In genomic region chr11:68610452-68611116, GRCh38 we compare ENCODE assay signal across 13 cellular contexts.
DNase-seq lines count a peak whose midpoint lies in the region; ATAC-seq, FAIRE-seq and TF ChIP-seq lines count a peak whose summit lies in the region.
"Had no signal": no experiment of that assay in that cellular context is flagged by ENCODE, and none has a peak within 500 bp of the region (broad histone marks: within the 10 kb centered on the region; RNA-seq: fewer than 3 reads in every experiment).

No MANE protein-coding gene starts in this region.

- H3K36me3 ChIP-seq in bronchial epithelial cell (ENCODE audit: control insufficient read depth, insufficient read depth, low read length) (peaks cover 18% of the 10 kb centered on the region), MG63 (peaks cover 60% of the 10 kb centered on the region)

- peak; percentile 23 for FAIRE-seq in bronchial epithelial cell (lab: Jason Lieb, UNC)

- no peaks in the 10 kb centered on the region for H3K9me3 ChIP-seq in MG63
- H3K9me3 ChIP-seq: gastrocnemius medialis had no signal

- TF ChIP-seq CTCF in AG09319 (IDR thresholded peaks at IDR 0.05; ENCODE audit: low read depth, low read length): peak; percentile 42
- peak; percentile 11 for TF ChIP-seq CTCF in bronchial epithelial cell (IDR thresholded peaks at IDR 0.05; ENCODE audit: insufficient read depth, low read length, severe bottlenecking)

- H3K4me3 ChIP-seq in bronchial epithelial cell (ENCODE audit: low read depth, low read length) (no peak overlapping the region), MG63 (no peak overlapping the region)
- H3K4me3 ChIP-seq: gastrocnemius medialis had no signal

- ATAC-seq in GM21423 (IDR thresholded peaks at IDR 0.05; ENCODE audit: unreplicated experiment) (no peak), HG02623 (IDR thresholded peaks at IDR 0.05; ENCODE audit: unreplicated experiment) (no peak)
- ATAC-seq: gastrocnemius medialis had no signal

- no peaks in the 10 kb centered on the region for H3K27me3 ChIP-seq in bronchial epithelial cell (ENCODE audit: control insufficient read depth, insufficient read depth, low read length)
- H3K27me3 ChIP-seq in MG63: no peaks in the 10 kb centered on the region
- H3K27me3 ChIP-seq: gastrocnemius medialis had no signal

- DNase-seq in AG09319 (ENCODE audit: extremely low read depth, low read depth) (no peak), LHCN-M2 (ENCODE audit: low read depth) (peak; percentile 7), bronchial epithelial cell (ENCODE audit: low read depth) (no peak), medulla oblongata (ENCODE audit: extremely low spot score) (peak; percentile 13), DMS53 (lab: John Stamatoyannopoulos, UW) (no peak), MG63 (no peak)
- DNase-seq: Calu3; gastrocnemius medialis; NK-92 treated with Interleukin-12 subunit alpha and Interleukin-12 subunit beta, amount 100 ng/mL, for 24 hours; stimulated activated CD8-positive, alpha-beta memory T cell treated with anti-CD3 and anti-CD28 coated beads, Interleukin-4, amount 100 ng/mL, for 48 hours; T1000 had no signal

Comparison
In these comparisons a context has a peak if more than half of its experiments do, and no peak if none do; other contexts are left out.
1. DNase-seq: peak in LHCN-M2 (single experiment) and medulla oblongata (single experiment); none in AG09319 (single experiment), bronchial epithelial cell (single experiment), DMS53 (single experiment) and MG63 (single experiment).